ENCODE assay signal across 15 cellular contexts in genomic region chr6:158011478-158011920, GRCh38. TPM values are rescaled to one million over a fixed set of nuclear protein-coding genes. Genes with fewer than 3 reads are reported as not detected.
DNase-seq lines count a peak whose midpoint lies in the region; ATAC-seq, FAIRE-seq and TF ChIP-seq lines count a peak whose summit lies in the region.
"Had no signal": no experiment of that assay in that cellular context is flagged by ENCODE, and none has a peak within 500 bp of the region (broad histone marks: within the 10 kb centered on the region; RNA-seq: fewer than 3 reads in every experiment).

No MANE protein-coding gene starts in this region.

- intact Hi-C loops in kidney (cut with DNase I): no loop called here

- H3K9me3 ChIP-seq in T-helper 17 cell (ENCODE audit: control insufficient read depth, low read length, poor library complexity, severe bottlenecking) (no peaks in the 10 kb centered on the region), kidney (ENCODE audit: control insufficient read depth in 1 of 2, low read length in 2 of 2) (no peaks in the 10 kb centered on the region)
- H3K9me3 ChIP-seq: ascending aorta, esophagus squamous epithelium had no signal

- no peak overlapping the region for H3K4me3 ChIP-seq in kidney (ENCODE audit: low read length in 2 of 2)
- H3K4me3 ChIP-seq in coronary artery: no peak overlapping the region
- H3K4me3 ChIP-seq: ascending aorta, esophagus squamous epithelium had no signal

- no peak overlapping the region for H3K27ac Mint-ChIP-seq in activated T-cell treated with anti-CD3 and anti-CD28 coated beads, Interleukin-2, amount 50 U/mL, for 24 hours
- peak overlapping the region; percentile 93 for H3K27ac Mint-ChIP-seq in T-helper 17 cell
- H3K27ac Mint-ChIP-seq: T-helper 1 cell treated with Interleukin-12 subunit alpha and Interleukin-12 subunit beta and Interleukin-4 antibody, amounts not matched to agents 30 μg/mL and 1 μg/mL, for 36 hours had no signal

- H3K36me3 ChIP-seq in kidney (ENCODE audit: control insufficient read depth in 1 of 2, insufficient read depth in 2 of 2, low read length in 2 of 2): no peaks in the 10 kb centered on the region
- H3K36me3 ChIP-seq: ascending aorta, esophagus squamous epithelium had no signal

- H3K36me3 Mint-ChIP-seq in activated T-cell treated with anti-CD3 and anti-CD28 coated beads, Interleukin-2, amount 50 U/mL, for 24 hours (ENCODE audit: low read depth): peaks cover 28% of the 10 kb centered on the region
- H3K36me3 Mint-ChIP-seq in activated T-cell treated with anti-CD3 and anti-CD28 coated beads, Interleukin-2, amount 50 U/mL, for 4 hours (ENCODE audit: insufficient read depth): peaks cover 19% of the 10 kb centered on the region
- H3K36me3 Mint-ChIP-seq in T-helper 17 cell (ENCODE audit: low read depth): peaks cover 2% of the 10 kb centered on the region

- H3K27me3 Mint-ChIP-seq in activated T-cell treated with anti-CD3 and anti-CD28 coated beads, Interleukin-2, amount 50 U/mL, for 24 hours: no peaks in the 10 kb centered on the region
- no peaks in the 10 kb centered on the region for H3K27me3 Mint-ChIP-seq in activated T-cell treated with anti-CD3 and anti-CD28 coated beads, Interleukin-2, amount 50 U/mL, for 4 hours (ENCODE audit: low read depth)
- H3K27me3 Mint-ChIP-seq in T-helper 17 cell: no peaks in the 10 kb centered on the region
- H3K27me3 Mint-ChIP-seq: stimulated activated naive B cell treated with anti-CD40 and anti-IgM and Interleukin-4, amounts not matched to agents 10 μg/mL and 1 μg/mL and 100 μg/mL, for 72 hours had no signal

- TF ChIP-seq CTCF in kidney (IDR thresholded peaks at IDR 0.05; ENCODE audit: borderline replicate concordance, extremely low read depth, insufficient read depth): no peak
- no peak for TF ChIP-seq CTCF in coronary artery (IDR thresholded peaks at IDR 0.05)

- H3K9ac ChIP-seq in kidney (ENCODE audit: low read length in 2 of 2): no peak overlapping the region

- no peak overlapping the region for H3K27ac ChIP-seq in kidney (ENCODE audit: low read depth in 2 of 2, low read length in 2 of 2)
- H3K27ac ChIP-seq in temporal lobe (ENCODE audit: low read depth, low read length): peak overlapping the region; percentile 99
- no peak overlapping the region for H3K27ac ChIP-seq in coronary artery
- H3K27ac ChIP-seq: ascending aorta had no signal

- peak; percentile 1 for DNase-seq in activated T-cell treated with anti-CD3 and anti-CD28 coated beads, Interleukin-2, amount 50 U/mL, for 24 hours
- no peak for DNase-seq in activated T-cell treated with anti-CD3 and anti-CD28 coated beads, Interleukin-2, amount 50 U/mL, for 4 hours
- no peak for DNase-seq in T-helper 17 cell
- DNase-seq in kidney: peak; percentile 14
- DNase-seq in NCI-H2081 treated with DMSO at 0.1 percent for 48 hours (lab: John Stamatoyannopoulos, UW): no peak
- DNase-seq in stimulated activated CD4-positive, alpha-beta T cell treated with anti-CD3 and anti-CD28 coated beads, Interleukin-2, amount 100 ng/mL, for 48 hours: no peak
- DNase-seq in coronary artery (ENCODE audit: low spot score): no peak
- DNase-seq: esophagus squamous epithelium; KG1; NCI-H524 treated with DMSO at 0.1 percent for 48 hours; stimulated activated naive B cell treated with anti-CD40 and anti-IgM and Interleukin-4, amounts not matched to agents 10 μg/mL and 1 μg/mL and 100 μg/mL, for 72 hours had no signal

- peaks cover 15 to 17% of the 10 kb centered on the region in 2 donors for H3K4me1 ChIP-seq in kidney (ENCODE audit: control insufficient read depth in 1 of 2, insufficient read depth in 1 of 2, low read depth in 1 of 2, low read length in 2 of 2)

- H3K4me3 Mint-ChIP-seq in activated T-cell treated with anti-CD3 and anti-CD28 coated beads, Interleukin-2, amount 50 U/mL, for 24 hours: no peak overlapping the region
- H3K4me3 Mint-ChIP-seq in activated T-cell treated with anti-CD3 and anti-CD28 coated beads, Interleukin-2, amount 50 U/mL, for 4 hours: no peak overlapping the region
- no peak overlapping the region for H3K4me3 Mint-ChIP-seq in T-helper 17 cell
- H3K4me3 Mint-ChIP-seq: stimulated activated naive B cell treated with anti-CD40 and anti-IgM and Interleukin-4, amounts not matched to agents 10 μg/mL and 1 μg/mL and 100 μg/mL, for 72 hours; T-helper 1 cell treated with Interleukin-12 subunit alpha and Interleukin-12 subunit beta and Interleukin-4 antibody, amounts not matched to agents 30 μg/mL and 1 μg/mL, for 36 hours had no signal

- no peak for FAIRE-seq in kidney (lab: Jason Lieb, UNC)
- FAIRE-seq: G401.6 had no signal

- no peak for ATAC-seq in activated T-cell treated with anti-CD3 and anti-CD28 coated beads, Interleukin-2, amount 50 U/mL, for 4 hours
- ATAC-seq in T-helper 17 cell: no peak
- ATAC-seq: stimulated activated naive B cell treated with anti-CD40 and anti-IgM and Interleukin-4, amounts not matched to agents 10 μg/mL and 1 μg/mL and 100 μg/mL, for 72 hours had no signal

- peaks cover 72% of the 10 kb centered on the region for H3K4me1 Mint-ChIP-seq in activated T-cell treated with anti-CD3 and anti-CD28 coated beads, Interleukin-2, amount 50 U/mL, for 24 hours (ENCODE audit: low read depth)
- peaks cover 77% of the 10 kb centered on the region for H3K4me1 Mint-ChIP-seq in activated T-cell treated with anti-CD3 and anti-CD28 coated beads, Interleukin-2, amount 50 U/mL, for 4 hours (ENCODE audit: low read depth)
- peaks cover 63% of the 10 kb centered on the region for H3K4me1 Mint-ChIP-seq in T-helper 17 cell

- H3K9me3 Mint-ChIP-seq in activated T-cell treated with anti-CD3 and anti-CD28 coated beads, Interleukin-2, amount 50 U/mL, for 24 hours: no peaks in the 10 kb centered on the region
- no peaks in the 10 kb centered on the region for H3K9me3 Mint-ChIP-seq in activated T-cell treated with anti-CD3 and anti-CD28 coated beads, Interleukin-2, amount 50 U/mL, for 4 hours
- H3K9me3 Mint-ChIP-seq: T-helper 1 cell treated with Interleukin-12 subunit alpha and Interleukin-12 subunit beta and Interleukin-4 antibody, amounts not matched to agents 30 μg/mL and 1 μg/mL, for 36 hours had no signal

RNA-seq across cellular contexts. Expression of gene SYNJ2, which starts 29.8 kb away (rescaled TPM):
- total RNA-seq in activated T-cell treated with anti-CD3 and anti-CD28 coated beads, Interleukin-2, amount 50 U/mL, for 4 hours: 10 to 100 TPM; 22.9 to 27.8 (median 24.2) TPM
- total RNA-seq in T-helper 17 cell: 10 to 100 TPM; 43.6 to 45.0 TPM
- 15.8 TPM for total RNA-seq in kidney
- polyA plus RNA-seq in kidney (ENCODE audit: insufficient read depth, low read depth, low replicate concordance): 1.7 TPM
- 6.6 TPM for total RNA-seq in temporal lobe

Comparison
In these comparisons a context has a peak if more than half of its experiments do, and no peak if none do; other contexts are left out.
1. DNase-seq: peak in activated T-cell treated with anti-CD3 and anti-CD28 coated beads, Interleukin-2, amount 50 U/mL, for 24 hours (single experiment) and kidney (single experiment); none in activated T-cell treated with anti-CD3 and anti-CD28 coated beads, Interleukin-2, amount 50 U/mL, for 4 hours (single experiment), T-helper 17 cell (0 of 3), NCI-H2081 treated with DMSO at 0.1 percent for 48 hours (single experiment), stimulated activated CD4-positive, alpha-beta T cell treated with anti-CD3 and anti-CD28 coated beads, Interleukin-2, amount 100 ng/mL, for 48 hours (0 of 2) and coronary artery (single experiment).